In the genomic region with DNA sequence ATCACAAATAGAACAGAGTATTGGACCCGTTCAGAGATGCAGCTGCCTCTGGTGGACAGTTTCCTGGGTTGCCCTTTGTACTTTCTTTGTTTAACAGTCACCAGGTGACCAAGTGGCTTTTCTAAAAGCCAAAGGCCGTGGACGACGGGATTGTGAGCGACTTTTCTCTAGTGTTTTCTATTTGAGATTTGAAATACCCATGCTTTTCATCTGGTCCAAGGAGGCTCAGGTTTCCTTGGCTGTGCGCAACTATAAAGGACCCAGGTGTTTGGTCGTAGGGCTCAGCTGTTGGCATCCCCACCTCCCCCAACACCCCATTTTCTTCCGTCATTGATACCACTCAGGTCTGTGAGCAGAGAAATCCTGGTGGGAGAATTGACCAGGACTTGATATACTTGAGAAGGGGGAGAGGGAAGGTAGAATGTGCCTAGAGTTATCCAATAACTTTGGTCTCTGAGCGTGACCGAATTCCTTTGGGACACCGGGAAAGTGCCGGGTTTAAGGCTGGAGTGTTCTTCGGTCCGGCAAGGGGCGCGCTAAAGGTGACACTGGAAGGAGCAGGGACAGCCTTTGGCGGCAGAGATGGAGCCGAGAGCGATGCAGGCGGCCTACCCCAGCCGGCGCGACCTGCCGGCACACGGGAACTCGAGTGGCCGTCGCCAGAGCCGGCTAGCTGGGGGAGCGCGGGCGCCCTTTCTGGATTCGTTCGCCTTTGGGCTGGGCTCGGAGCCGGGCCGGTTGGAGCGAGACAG, we compare ENCODE assay signal across 1 cellular context.
A peak's percentile ranks its signal among the peaks of the same experiment; 100 is the strongest.
TF ChIP-seq lines count a peak whose summit lies in the region.

No MANE protein-coding gene starts in this region.

TF ChIP-seq in H1, 55 proteins besides CTCF, POLR2A, EP300 and RAD21:
- TF ChIP-seq EZH2 (IDR thresholded peaks at IDR 0.05; ENCODE audit: low read depth, low read length, severe bottlenecking) (no peak), BACH1 (IDR thresholded peaks at IDR 0.05; ENCODE audit: low read length) (peak; percentile 5; the same call in 1 of the 2 replicates), RBBP5 (IDR thresholded peaks at IDR 0.05; ENCODE audit: borderline replicate concordance, low read depth, low read length) (peak; percentile 30; the same call in 1 of the 2 replicates), ASH2L (IDR thresholded peaks at IDR 0.05; ENCODE audit: low read length) (peak; percentile 80), SAP30 (IDR thresholded peaks at IDR 0.05; ENCODE audit: insufficient read depth, insufficient replicate concordance, low read length) (no peak), HDAC2 (IDR thresholded peaks at IDR 0.05; ENCODE audit: borderline replicate concordance in 1 of 2, low read depth in 2 of 2, low read length in 2 of 2) (peak in 1 of 2 experiments; percentile 26; a peak in 1 of 4 replicates), ZNF274 (IDR thresholded peaks at IDR 0.05; ENCODE audit: borderline replicate concordance, extremely low read depth, low read length) (no peak), SP1 (IDR thresholded peaks at IDR 0.05; ENCODE audit: low read depth, low read length) (no peak), NRF1 (IDR thresholded peaks at IDR 0.05; ENCODE audit: low read depth, low read length) (no peak), RNF2 (IDR thresholded peaks at IDR 0.05; ENCODE audit: borderline replicate concordance, low read depth, low read length, missing control alignments, poor library complexity, severe bottlenecking) (no peak), TAF1 (IDR thresholded peaks at IDR 0.05; ENCODE audit: low read depth, low read length) (peak; percentile 52; the same call in 1 of the 2 replicates)
